ENCODE assay signal across 13 cellular contexts in genomic region chrX:115582035-115582870, GRCh38. TPM values are rescaled to one million over a fixed set of nuclear protein-coding genes. Genes with fewer than 3 reads are reported as not detected.
DNase-seq lines count a peak whose midpoint lies in the region; ATAC-seq and TF ChIP-seq lines count a peak whose summit lies in the region.
"Had no signal": no experiment of that assay in that cellular context is flagged by ENCODE, and none has a peak within 500 bp of the region (broad histone marks: within the 10 kb centered on the region; RNA-seq: fewer than 3 reads in every experiment).

No MANE protein-coding gene starts in this region.

- H3K27ac Mint-ChIP-seq in chondrocyte (ENCODE audit: unreplicated experiment), result peak overlapping the region; percentile 95
- H3K27ac Mint-ChIP-seq: T-helper 2 cell treated with Interferon-gamma antibody and Interleukin-4, amounts not matched to agents 5 μg/mL and 100 μg/mL, for 36 hours had no signal

- no peaks in the 10 kb centered on the region for H3K27me3 Mint-ChIP-seq in chondrocyte (ENCODE audit: low read depth)

- POLR2A ChIA-PET in HEK293 (lab: Yijun Ruan, JAX), result interaction anchor here (1.2 to 1.6 kb wide), 3 partner anchors 11 to 21 kb away, joined by 4 to 5 read pairs (median 5); partner anchors contain the start of gene PLS3

- DNase-seq in chondrocyte (ENCODE audit: low spot score), result no peak
- DNase-seq in left lung, result no peak
- DNase-seq in substantia nigra (lab: John Stamatoyannopoulos, UW), result peak in 1 of 49 donors; percentile 3
- no peak for DNase-seq in DMS153 treated with DMSO at 0.1 percent for 48 hours (lab: John Stamatoyannopoulos, UW; ENCODE audit: unreplicated experiment)
- no peak for DNase-seq in activated CD4-positive, alpha-beta T cell treated with anti-CD3 and anti-CD28 coated beads for 4 hours
- no peak for DNase-seq in NCI-H146 treated with DMSO at 0.1 percent for 48 hours (lab: John Stamatoyannopoulos, UW; ENCODE audit: unreplicated experiment)
- no peak for DNase-seq in ecto neural progenitor cell (ENCODE audit: low spot score)
- DNase-seq: GF-D8; NCI-H187 treated with DMSO at 0.1 percent for 48 hours; stimulated activated CD4-positive, alpha-beta T cell treated with anti-CD3 and anti-CD28 coated beads, Interleukin-4, amount 100 ng/mL, for 1 hour had no signal

- no peaks in the 10 kb centered on the region for H3K9me3 ChIP-seq in HEK293 (ENCODE audit: control insufficient read depth, insufficient read depth, low read depth, low read length)
- no peaks in the 10 kb centered on the region for H3K9me3 ChIP-seq in left lung

- peaks cover 8% of the 10 kb centered on the region; the same call in 1 of the 2 replicates for H3K4me1 ChIP-seq in HEK293 (ENCODE audit: control insufficient read depth, insufficient read depth, low read length)
- peaks cover 0 to 7% of the 10 kb centered on the region in 2 donors for H3K4me1 ChIP-seq in left lung

- intact Hi-C loops in left lung (cut with DNase I), result no loop called here

- H3K36me3 ChIP-seq in HEK293 (ENCODE audit: control insufficient read depth in 2 of 2, insufficient read depth in 1 of 2, low read length in 2 of 2), result peaks cover 7 to 13% of the 10 kb centered on the region in 2 experiments
- H3K36me3 ChIP-seq in left lung, result no peaks in the 10 kb centered on the region

- H3K36me3 Mint-ChIP-seq in chondrocyte (ENCODE audit: low read depth), result peaks cover 20% of the 10 kb centered on the region

- peak; percentile 37 for ATAC-seq in left lung

- H3K4me1 Mint-ChIP-seq in chondrocyte (ENCODE audit: low read depth), result peaks cover 77% of the 10 kb centered on the region

- CTCF ChIA-PET in HEK293 (lab: Yijun Ruan, JAX), result interaction anchor here (0.8 to 1.7 kb wide), 4 partner anchors 10 to 61 kb away, joined by 3 to 13 read pairs (median 4); no protein-coding TSS in a partner anchor

- H3K27ac ChIP-seq in HEK293 (ENCODE audit: extremely low read depth, low read depth, low read length) (no peak overlapping the region), left lung (peak overlapping the region; percentile 39 to 41), substantia nigra (ENCODE audit: low read depth, low read length, poor library complexity, severe bottlenecking) (peak overlapping the region; percentile 60)
- H3K27ac ChIP-seq: C4-2B had no signal

- H3K4me3 ChIP-seq in HEK293 (ENCODE audit: low read depth, low read length), result no peak overlapping the region
- H3K4me3 ChIP-seq in left lung, result no peak overlapping the region

- H3K4me3 Mint-ChIP-seq in chondrocyte (ENCODE audit: unreplicated experiment), result peak overlapping the region; percentile 8
- H3K4me3 Mint-ChIP-seq: T-helper 2 cell treated with Interferon-gamma antibody and Interleukin-4, amounts not matched to agents 5 μg/mL and 100 μg/mL, for 36 hours had no signal

- peaks cover 0 to 30% of the 10 kb centered on the region in 2 donors for H3K27me3 ChIP-seq in left lung

- TF ChIP-seq CTCF in HEK293 (tag by site-specific recombination; IDR thresholded peaks at IDR 0.05), result no peak
- no peak for TF ChIP-seq CTCF in chondrocyte (IDR thresholded peaks at IDR 0.05)
- no peak for TF ChIP-seq CTCF in left lung (IDR thresholded peaks at IDR 0.05)

- H3K9me3 Mint-ChIP-seq in chondrocyte (ENCODE audit: low read depth), result no peaks in the 10 kb centered on the region
- H3K9me3 Mint-ChIP-seq: T-helper 2 cell treated with Interferon-gamma antibody and Interleukin-4, amounts not matched to agents 5 μg/mL and 100 μg/mL, for 36 hours had no signal

TF ChIP-seq in HEK293, 187 proteins besides CTCF, POLR2A, EP300 and RAD21:
- TF ChIP-seq PRDM4 (tag by site-specific recombination; IDR thresholded peaks at IDR 0.05) (no peak), ZNF521 (tag by site-specific recombination; IDR thresholded peaks at IDR 0.05) (no peak), PRDM6 (tag by site-specific recombination; IDR thresholded peaks at IDR 0.05) (0 out of 2 replicates have a peak, but pooled peaks have one; percentile 38), ZNF621 (tag by site-specific recombination; IDR thresholded peaks at IDR 0.05) (no peak)
- TF ChIP-seq, protein P1, sequence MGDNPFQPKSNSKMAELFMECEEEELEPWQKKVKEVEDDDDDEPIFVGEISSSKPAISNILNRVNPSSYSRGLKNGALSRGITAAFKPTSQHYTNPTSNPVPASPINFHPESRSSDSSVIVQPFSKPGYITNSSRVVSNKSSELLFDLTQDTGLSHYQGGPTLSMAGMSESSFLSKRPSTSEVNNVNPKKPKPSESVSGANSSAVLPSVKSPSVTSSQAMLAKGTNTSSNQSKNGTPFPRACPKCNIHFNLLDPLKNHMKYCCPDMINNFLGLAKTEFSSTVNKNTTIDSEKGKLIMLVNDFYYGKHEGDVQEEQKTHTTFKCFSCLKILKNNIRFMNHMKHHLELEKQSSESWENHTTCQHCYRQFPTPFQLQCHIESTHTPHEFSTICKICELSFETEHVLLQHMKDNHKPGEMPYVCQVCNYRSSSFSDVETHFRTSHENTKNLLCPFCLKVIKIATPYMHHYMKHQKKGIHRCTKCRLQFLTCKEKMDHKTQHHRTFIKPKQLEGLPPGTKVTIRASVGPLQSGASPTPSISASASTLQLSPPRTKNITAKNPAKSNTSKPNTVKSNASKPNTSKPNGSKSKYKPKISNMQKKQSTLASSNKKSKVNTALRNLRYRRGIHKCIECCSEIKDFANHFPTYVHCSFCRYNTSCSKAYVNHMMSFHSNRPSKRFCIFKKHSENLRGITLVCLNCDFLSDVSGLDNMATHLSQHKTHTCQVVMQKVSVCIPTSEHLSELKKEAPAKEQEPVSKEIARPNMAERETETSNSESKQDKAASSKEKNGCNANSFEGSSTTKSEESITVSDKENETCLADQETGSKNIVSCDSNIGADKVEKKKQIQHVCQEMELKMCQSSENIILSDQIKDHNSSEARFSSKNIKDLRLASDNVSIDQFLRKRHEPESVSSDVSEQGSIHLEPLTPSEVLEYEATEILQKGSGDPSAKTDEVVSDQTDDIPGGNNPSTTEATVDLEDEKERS (tag by site-specific recombination; IDR thresholded peaks at IDR 0.05), result no peak

RNA-seq across cellular contexts. Expression of gene PLS3, which starts 21.3 kb away (rescaled TPM):
- 587 to 660 TPM (median 642 TPM) in 3 replicates for total RNA-seq in chondrocyte
- 100 to 1,000 TPM; 186 to 354 TPM for total RNA-seq in left lung
